In genomic region chr15:31296304-31297220, GRCh38 we compare ENCODE assay signal across 1 cellular context.
TF ChIP-seq lines count a peak whose summit lies in the region.

No MANE protein-coding gene starts in this region.

TF ChIP-seq in HepG2, 621 proteins besides CTCF, POLR2A, EP300 and RAD21 (continued from another document and continues in another):
- TF ChIP-seq ZBTB44 (CRISPR knock-in tag; IDR thresholded peaks at IDR 0.05): no peak
- no peak for TF ChIP-seq ZNF547 (CRISPR knock-in tag; IDR thresholded peaks at IDR 0.05)
- TF ChIP-seq ZNF564 (CRISPR knock-in tag; IDR thresholded peaks at IDR 0.05): no peak
- peak; percentile 73; the same call in 1 of the 2 replicates for TF ChIP-seq JUND (CRISPR knock-in tag; IDR thresholded peaks at IDR 0.05)
- TF ChIP-seq ZSCAN20 (CRISPR knock-in tag; IDR thresholded peaks at IDR 0.05; ENCODE audit: borderline replicate concordance): no peak
- TF ChIP-seq E2F5 (CRISPR knock-in tag; conservative IDR thresholded peaks at IDR 0.05): no peak
- peak; percentile 58; the same call in 1 of the 2 replicates for TF ChIP-seq SMAD3 (CRISPR knock-in tag; IDR thresholded peaks at IDR 0.05)
- TF ChIP-seq MYC (CRISPR knock-in tag; IDR thresholded peaks at IDR 0.05; ENCODE audit: borderline replicate concordance): peak; percentile 83; the same call in 1 of the 2 replicates
- no peak for TF ChIP-seq NCOA5 (CRISPR knock-in tag; IDR thresholded peaks at IDR 0.05)
- TF ChIP-seq NFIB (CRISPR knock-in tag; IDR thresholded peaks at IDR 0.05; ENCODE audit: borderline replicate concordance): no peak
- peak; percentile 99 for TF ChIP-seq ZNF331 (CRISPR knock-in tag; IDR thresholded peaks at IDR 0.05)
- no peak for TF ChIP-seq HNRNPLL (IDR thresholded peaks at IDR 0.05; ENCODE audit: low read depth, low read length, poor library complexity, severe bottlenecking)
- peak; percentile 64; the same call in 1 of the 2 replicates for TF ChIP-seq ATF1 (CRISPR knock-in tag; IDR thresholded peaks at IDR 0.05)
- TF ChIP-seq ATF3 (CRISPR knock-in tag; IDR thresholded peaks at IDR 0.05): 0 out of 2 replicates have a peak, but pooled peaks have one; percentile 19
- TF ChIP-seq PLSCR1 (CRISPR knock-in tag; IDR thresholded peaks at IDR 0.05; ENCODE audit: borderline replicate concordance): no peak
- TF ChIP-seq ZNF639 (CRISPR knock-in tag; conservative IDR thresholded peaks at IDR 0.05): peak; percentile 72; the same call in 1 of the 2 replicates
- TF ChIP-seq ZNF724P (CRISPR knock-in tag; IDR thresholded peaks at IDR 0.05; ENCODE audit: borderline replicate concordance): peak; percentile 77; the same call in 1 of the 2 replicates
- TF ChIP-seq ZFP91 (CRISPR knock-in tag; IDR thresholded peaks at IDR 0.05; ENCODE audit: borderline replicate concordance): peak; percentile 92
- TF ChIP-seq ZNF496 (CRISPR knock-in tag; IDR thresholded peaks at IDR 0.05; ENCODE audit: insufficient replicate concordance): no peak
- TF ChIP-seq ZNF256 (CRISPR knock-in tag; conservative IDR thresholded peaks at IDR 0.05): no peak
- no peak for TF ChIP-seq ZNF260 (CRISPR knock-in tag; IDR thresholded peaks at IDR 0.05; ENCODE audit: borderline replicate concordance, low read depth)
- TF ChIP-seq KLF12 (CRISPR knock-in tag; IDR thresholded peaks at IDR 0.05; ENCODE audit: borderline replicate concordance): peak; percentile 82; the same call in 1 of the 2 replicates
- TF ChIP-seq GZF1 (CRISPR knock-in tag; IDR thresholded peaks at IDR 0.05): no peak
- TF ChIP-seq ZNF773 (CRISPR knock-in tag; IDR thresholded peaks at IDR 0.05; ENCODE audit: borderline replicate concordance): no peak
- TF ChIP-seq MXD4 (CRISPR knock-in tag; IDR thresholded peaks at IDR 0.05): 0 out of 2 replicates have a peak, but pooled peaks have one; percentile 43
- TF ChIP-seq RBFOX2 (IDR thresholded peaks at IDR 0.05; ENCODE audit: low read depth, low read length): no peak
- no peak for TF ChIP-seq ZNF276 (CRISPR knock-in tag; IDR thresholded peaks at IDR 0.05; ENCODE audit: low read depth)
- TF ChIP-seq MAFF (IDR thresholded peaks at IDR 0.05; ENCODE audit: low read depth, low read length): no peak
- peak; percentile 83; the same call in 1 of the 2 replicates for TF ChIP-seq YEATS4 (CRISPR knock-in tag; IDR thresholded peaks at IDR 0.05; ENCODE audit: borderline replicate concordance)
- TF ChIP-seq PRDM10 (CRISPR knock-in tag; IDR thresholded peaks at IDR 0.05; ENCODE audit: low read depth): peak; percentile 83
- no peak for TF ChIP-seq ZNF572 (CRISPR knock-in tag; IDR thresholded peaks at IDR 0.05)
- 0 out of 2 replicates have a peak, but pooled peaks have one; percentile 33 for TF ChIP-seq PAWR (CRISPR knock-in tag; IDR thresholded peaks at IDR 0.05; ENCODE audit: borderline replicate concordance)
- TF ChIP-seq MAFK (conservative IDR thresholded peaks at IDR 0.05 in 1 of 2, IDR thresholded peaks at IDR 0.05 in 1 of 2; ENCODE audit: low read length in 2 of 2): no peak
- peak; percentile 95 for TF ChIP-seq MED1 (CRISPR knock-in tag; IDR thresholded peaks at IDR 0.05)
- TF ChIP-seq TFDP1 (CRISPR knock-in tag; IDR thresholded peaks at IDR 0.05; ENCODE audit: borderline replicate concordance): peak; percentile 74; the same call in 1 of the 2 replicates
- no peak for TF ChIP-seq NFRKB (IDR thresholded peaks at IDR 0.05)
- TF ChIP-seq FOXA1 (IDR thresholded peaks at IDR 0.05): peak; percentile 73
- peak; percentile 96 for TF ChIP-seq FOXA1 (CRISPR knock-in tag; IDR thresholded peaks at IDR 0.05)
- TF ChIP-seq HMGA1 (CRISPR knock-in tag; conservative IDR thresholded peaks at IDR 0.05): no peak
- no peak for TF ChIP-seq ZNF432 (CRISPR knock-in tag; IDR thresholded peaks at IDR 0.05; ENCODE audit: borderline replicate concordance)
- TF ChIP-seq AHDC1 (CRISPR knock-in tag; IDR thresholded peaks at IDR 0.05; ENCODE audit: borderline replicate concordance): peak; percentile 93; the same call in 1 of the 2 replicates
